8 cellular contexts compared by ENCODE assay signal in the genomic region with DNA sequence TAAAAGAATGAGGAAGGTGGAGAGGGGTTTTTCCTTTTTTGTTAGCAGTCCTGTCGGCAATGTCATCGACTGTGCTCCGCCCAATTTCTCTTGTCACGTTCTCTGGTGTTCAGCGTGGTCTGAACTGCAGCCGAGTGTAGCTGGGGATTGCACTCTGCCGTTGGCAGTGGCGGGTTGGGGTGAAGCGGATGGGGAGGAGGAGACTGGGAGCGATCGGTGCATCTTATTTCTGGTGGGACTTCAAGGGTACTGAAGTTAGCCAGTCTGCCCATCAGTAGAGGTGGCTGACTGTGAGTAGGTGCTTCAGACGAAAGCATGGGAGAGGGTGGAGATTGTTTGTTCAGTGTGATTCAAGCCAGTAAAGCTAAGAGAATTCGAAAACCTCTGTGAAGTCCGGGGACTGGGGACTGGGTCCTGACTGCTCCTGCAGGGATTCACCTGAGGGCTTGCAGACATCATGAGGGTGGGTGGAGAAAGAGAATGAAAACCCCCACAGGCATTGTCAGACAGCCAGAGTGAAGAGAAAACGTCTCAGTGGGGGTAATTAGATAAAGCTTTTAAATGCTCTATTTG. TPM values are rescaled to one million over a fixed set of nuclear protein-coding genes. Genes with fewer than 3 reads are reported as not detected.
DNase-seq lines count a peak whose midpoint lies in the region; ATAC-seq, FAIRE-seq and TF ChIP-seq lines count a peak whose summit lies in the region.

No MANE protein-coding gene starts in this region.

- intact Hi-C loops in Caco-2 (cut with micrococcal nuclease; ENCODE audit: unreplicated experiment) (loop anchor here (10.0 kb wide), 1 partner anchor 388 kb away; no protein-coding TSS in a partner anchor), pancreas (cut with DNase I) (no loop called here)

- POLR2A ChIA-PET in Caco-2 (lab: Charles Lee) = interaction anchor here (0.7 kb wide), 1 partner anchor 108 kb away, joined by 3 read pairs; no protein-coding TSS in a partner anchor
- POLR2A ChIA-PET in H1 (lab: Charles Lee; ENCODE audit: partially characterized antibody) = interaction anchor here (1.1 kb wide), 1 partner anchor 25 kb away, joined by 3 read pairs; no protein-coding TSS in a partner anchor

- DNase-seq in Caco-2 (peak in 1 of 2 experiments; percentile 30), T-helper 17 cell (no peak), H1 (ENCODE audit: low read depth in 1 of 2, low spot score in 2 of 2) (no peak), pancreas (peak in 2 of 6 donors; percentile 38 to 58), SK-N-DZ (ENCODE audit: low spot score) (no peak), DMS153 treated with DMSO at 0.1 percent for 48 hours (lab: John Stamatoyannopoulos, UW; ENCODE audit: unreplicated experiment) (no peak), NCI-H1694 treated with DMSO at 0.1 percent for 48 hours (lab: John Stamatoyannopoulos, UW) (no peak)

- TF ChIP-seq RAD21 in H1 (IDR thresholded peaks at IDR 0.05 in 1 of 2, conservative IDR thresholded peaks at IDR 0.05 in 1 of 2; ENCODE audit: low read depth in 2 of 2, low read length in 2 of 2) = no peak

- H3K27me3 Mint-ChIP-seq in Caco-2 (ENCODE audit: insufficient read depth, unreplicated experiment) = no peaks in the 10 kb centered on the region
- no peaks in the 10 kb centered on the region for H3K27me3 Mint-ChIP-seq in T-helper 17 cell

- H3K27me3 ChIP-seq in Caco-2 (replicated peaks; ENCODE audit: control insufficient read depth, insufficient read depth, low read length) = no peaks in the 10 kb centered on the region
- H3K27me3 ChIP-seq in H1 (replicated peaks in 1 of 4; ENCODE audit: control insufficient read depth in 3 of 4, extremely low read depth in 1 of 4, insufficient read depth in 3 of 4, low read length in 3 of 4) = peaks cover 0 to 21% (median 8%) of the 10 kb centered on the region in 4 experiments; a peak in 5 of 7 replicates
- H3K27me3 ChIP-seq in pancreas = no peaks in the 10 kb centered on the region

- no peak overlapping the region for H3K14ac ChIP-seq in H1 (ENCODE audit: insufficient read length)

- H3K18ac ChIP-seq in H1 (ENCODE audit: extremely low read depth, low read length) = no peak overlapping the region

- H4K5ac ChIP-seq in H1 (ENCODE audit: insufficient read length, low read depth, low read length) = no peak overlapping the region

- H3K56ac ChIP-seq in H1 (replicated peaks; ENCODE audit: insufficient read length, low read depth, low read length) = no peak overlapping the region

- no peak overlapping the region for H4K91ac ChIP-seq in H1 (replicated peaks; ENCODE audit: insufficient read length, low read length)

- TF ChIP-seq CTCF in Caco-2 (IDR thresholded peaks at IDR 0.05; ENCODE audit: insufficient read depth in 1 of 2, low read depth in 1 of 2, low read length in 1 of 2, severe bottlenecking in 1 of 2, unreplicated experiment in 1 of 2) (no peak), H1 (IDR thresholded peaks at IDR 0.05; ENCODE audit: control extremely low read depth in 1 of 3, insufficient read depth in 1 of 3, low read depth in 1 of 3, low read length in 3 of 3) (no peak), pancreas (IDR thresholded peaks at IDR 0.05) (no peak)

- H2BK120ac ChIP-seq in H1 (replicated peaks; ENCODE audit: low read depth, low read length) = no peak overlapping the region

- H3K4ac ChIP-seq in H1 (replicated peaks; ENCODE audit: insufficient read length, low read depth, low read length) = no peak overlapping the region

- WGBS in H1 (ENCODE audit: extremely low coverage in 1 of 2, insufficient coverage in 1 of 2, insufficient read length in 1 of 2, insufficient replicate concordance in 2 of 2, low coverage in 1 of 2, low lambda C conversion rate in 2 of 2, missing lambda C conversion rate in 1 of 2), 2 experiments = 36% methylated on average over 15 of the region's 15 CpGs; no CpG with 5 or more reads in 1 of the 2 experiments
- WGBS in pancreas, 2 donors = 9 to 14% methylated on average over 15 of the region's 15 CpGs

- H3K9me3 Mint-ChIP-seq in Caco-2 (ENCODE audit: unreplicated experiment) = no peaks in the 10 kb centered on the region

- H2AK5ac ChIP-seq in H1 (ENCODE audit: low read depth, low read length) = no peak overlapping the region

- H3K4me3 ChIP-seq in Caco-2 (ENCODE audit: low read depth, low read length) = peak overlapping the region; percentile 19
- H3K4me3 ChIP-seq in H1 (ENCODE audit: extremely low read depth in 1 of 4, insufficient read depth in 2 of 4, low read depth in 3 of 4, low read length in 4 of 4) = peak overlapping the region in 1 of 4 experiments; percentile 33; a peak in 2 of 8 replicates
- H3K4me3 ChIP-seq in pancreas = peak overlapping the region in 1 of 4 donors; percentile 10

- H3K9me3 ChIP-seq in Caco-2 (no peaks in the 10 kb centered on the region), T-helper 17 cell (ENCODE audit: control insufficient read depth, low read length, poor library complexity, severe bottlenecking) (no peaks in the 10 kb centered on the region), H1 (ENCODE audit: insufficient read depth in 2 of 2, low read depth in 1 of 2, low read length in 1 of 2) (no peaks in the 10 kb centered on the region), pancreas (no peaks in the 10 kb centered on the region)

- H3K79me1 ChIP-seq in H1 (ENCODE audit: low read depth, low read length) = peaks cover 8% of the 10 kb centered on the region

- no TSS peak for BruUV-seq in Caco-2 (replicated peaks; lab: Mats Ljungman, UMichigan)

- TF ChIP-seq POLR2A in H1 (IDR thresholded peaks at IDR 0.05; ENCODE audit: control extremely low read depth in 1 of 2, low read depth in 2 of 2, low read length in 2 of 2) = no peak

- peaks cover 5 to 83% of the 10 kb centered on the region in 2 experiments; a peak in 3 of 4 replicates for H3K79me2 ChIP-seq in H1 (ENCODE audit: control insufficient read depth in 1 of 2, insufficient read depth in 2 of 2, low read length in 2 of 2)

- H3K36me3 Mint-ChIP-seq in Caco-2 (ENCODE audit: insufficient read depth, unreplicated experiment) (peaks cover under 1% of the 10 kb centered on the region), T-helper 17 cell (ENCODE audit: low read depth) (no peaks in the 10 kb centered on the region)

- H3K4me3 Mint-ChIP-seq in Caco-2 (ENCODE audit: unreplicated experiment) (peak overlapping the region; percentile 68), T-helper 17 cell (peak overlapping the region; percentile 83)

- H3K23ac ChIP-seq in H1 (ENCODE audit: insufficient read length) = no peak overlapping the region

- H3K4me1 Mint-ChIP-seq in Caco-2 (ENCODE audit: low read depth, unreplicated experiment) (peaks cover 17% of the 10 kb centered on the region), T-helper 17 cell (peaks cover 43% of the 10 kb centered on the region)

- H3K4me1 ChIP-seq in Caco-2 (peaks cover 27% of the 10 kb centered on the region), H1 (replicated peaks in 1 of 4; ENCODE audit: control insufficient read depth in 3 of 4, insufficient read depth in 4 of 4, low read length in 3 of 4) (peaks cover 6 to 16% (median 11%) of the 10 kb centered on the region in 4 experiments), pancreas (peaks cover 8 to 46% (median 23%) of the 10 kb centered on the region in 3 donors)

- H3K4me2 ChIP-seq in H1 (ENCODE audit: insufficient read depth in 1 of 2, low read depth in 2 of 2, low read length in 2 of 2) = peak overlapping the region; percentile 48 to 74

- no peak overlapping the region for H2BK15ac ChIP-seq in H1 (ENCODE audit: low read length)

- H2AFZ ChIP-seq in H1 (ENCODE audit: low read length) = no peak overlapping the region

- H3K27ac ChIP-seq in H1 (ENCODE audit: low read depth, low read length) (no peak overlapping the region), pancreas (peak overlapping the region in 2 of 4 donors; percentile 47 to 48)

- H3K27ac Mint-ChIP-seq in Caco-2 (ENCODE audit: unreplicated experiment) = peak overlapping the region; percentile 36
- H3K27ac Mint-ChIP-seq in T-helper 17 cell = peak overlapping the region; percentile 95

- FAIRE-seq in H1 (lab: Jason Lieb, UNC) = no peak
- no peak for FAIRE-seq in pancreas (lab: Jason Lieb, UNC)

- ATAC-seq in HG03060 (IDR thresholded peaks at IDR 0.05; ENCODE audit: low read depth, unreplicated experiment) (peak; percentile 41), T-helper 17 cell (peak; percentile 57), pancreas (peak; percentile 7 to 37 (median 20))

- peak overlapping the region in 1 of 4 experiments; percentile 38; a peak in 2 of 7 replicates for H3K9ac ChIP-seq in H1 (replicated peaks in 1 of 4; ENCODE audit: extremely low read depth in 1 of 4, low read depth in 3 of 4, low read length in 3 of 4)

- no peak overlapping the region for H2BK5ac ChIP-seq in H1 (ENCODE audit: low read depth, low read length)

- H2BK12ac ChIP-seq in H1 (ENCODE audit: low read depth, low read length) = no peak overlapping the region

- H3K23me2 ChIP-seq in H1 (ENCODE audit: low read depth, low read length) = peaks cover 4% of the 10 kb centered on the region; the same call in 1 of the 2 replicates

- no peak overlapping the region for H4K8ac ChIP-seq in H1 (ENCODE audit: extremely low read depth, insufficient read depth, low read length)

- TF ChIP-seq EP300 in H1 (IDR thresholded peaks at IDR 0.05; ENCODE audit: borderline replicate concordance in 1 of 2, low read depth in 2 of 2, low read length in 2 of 2) = no peak

- CTCF ChIA-PET in Caco-2 (lab: Charles Lee) (interaction anchor here (0.6 kb wide), 1 partner anchor 34 kb away, joined by 6 read pairs; no protein-coding TSS in a partner anchor), H1 (lab: Charles Lee; ENCODE audit: partially characterized antibody) (interaction anchor here (1.3 to 1.7 kb wide), 2 partner anchors 126 to 388 kb away, joined by 3 to 5 read pairs; no protein-coding TSS in a partner anchor)

- H3K36me3 ChIP-seq in Caco-2 (ENCODE audit: control insufficient read depth, insufficient read depth, low read length) (no peaks in the 10 kb centered on the region), H1 (ENCODE audit: control insufficient read depth in 2 of 4, insufficient read depth in 4 of 4, low read length in 3 of 4) (no peaks in the 10 kb centered on the region), pancreas (no peaks in the 10 kb centered on the region)

- H4K20me1 ChIP-seq in H1 (replicated peaks in 1 of 2; ENCODE audit: control insufficient read depth in 1 of 2, insufficient read depth in 2 of 2, low read length in 2 of 2) = peaks cover 20 to 25% of the 10 kb centered on the region in 2 experiments

- no peak overlapping the region for H2BK20ac ChIP-seq in H1 (ENCODE audit: low read length)

RNA-seq across cellular contexts. Expression of a gene that starts 5.1 kb away (rescaled TPM):
- total RNA-seq in Caco-2 (2022) = 48.6 and 51.1 TPM in 2 replicates
- 10 to 100 TPM; 34.7 to 48.1 TPM for total RNA-seq in T-helper 17 cell
- 30.9 and 34.7 TPM in 2 replicates for total RNA-seq in H1 (2021; fragmentation: NEBNext Ultra II Directional; extraction: Animal tissue kit (Norgen Biotek cat#: 25700))
- polyA plus RNA-seq in H1 (2011; rRNA removed) = 3.9 and 5.6 TPM in 2 replicates
- 3.5 TPM for polyA plus RNA-seq in H1 (2011; cell fraction: cytosol; rRNA removed)
- polyA plus RNA-seq in H1 (2011; cell fraction: nucleus; rRNA removed) = 13.6 TPM
- 11.3 to 15.9 TPM (median 12.9 TPM) in 4 replicates for polyA plus RNA-seq in H1 (2012, experiment 1 of 2)
- 5.0 TPM for polyA plus RNA-seq in H1 (2012, experiment 2 of 2)
- 10.9 TPM for polyA plus RNA-seq in H1 (2013, experiment 1 of 2)
- polyA plus RNA-seq in H1 (2013, experiment 2 of 2) = 10.1 TPM
- polyA minus RNA-seq in H1 (2011; rRNA and poly(A)+ RNA removed) = 19.3 and 22.7 TPM in 2 replicates
- 17.1 TPM for polyA minus RNA-seq in H1 (2011; cell fraction: cytosol; rRNA and poly(A)+ RNA removed)
- polyA minus RNA-seq in H1 (2011; cell fraction: nucleus; rRNA and poly(A)+ RNA removed) = 21.1 TPM
- 10 to 100 TPM; 22.7 to 45.3 (median 30.5) TPM for total RNA-seq in pancreas
- polyA plus RNA-seq in pancreas = 10 to 100 TPM in 1 of 2 donors, 1 to 10 TPM in 1; 8.9 to 12.4 TPM
- polyA plus RNA-seq in SK-N-DZ (2014; cell fraction: cytosol; rRNA removed) = 0.13 TPM in 1 of 2 replicates, not detected in the other
- not detected in 2 replicates for polyA plus RNA-seq in SK-N-DZ (2014; cell fraction: nucleus; rRNA removed)
